9 cellular contexts compared by ENCODE assay signal in genomic region chr14:77140937-77141591, GRCh38. TPM values are rescaled to one million over a fixed set of nuclear protein-coding genes. Genes with fewer than 3 reads are reported as not detected.
A peak's percentile ranks its signal among the peaks of the same experiment; 100 is the strongest.
DNase-seq lines count a peak whose midpoint lies in the region; ATAC-seq, FAIRE-seq and TF ChIP-seq lines count a peak whose summit lies in the region.
"Had no signal": no experiment of that assay in that cellular context is flagged by ENCODE, and none has a peak within 500 bp of the region (broad histone marks: within the 10 kb centered on the region; RNA-seq: fewer than 3 reads in every experiment).

No MANE protein-coding gene starts in this region.

- TF ChIP-seq RAD21 in Ishikawa (IDR thresholded peaks at IDR 0.05; ENCODE audit: low read depth), result no peak

- dilution Hi-C loops in keratinocyte (cut with MboI; ENCODE audit: extremely low pct_ligation_motif_present, low sequenced_read_pairs), result no loop called here

- H2AFZ ChIP-seq in keratinocyte (ENCODE audit: control insufficient read depth, low read length), result no peak overlapping the region

- in situ Hi-C loops in Caki2 (cut with HindIII; ENCODE audit: low pct_unique_long_range_greater_than_20kb, low sequenced_read_pairs), result no loop called here

- DNase-seq in Caki2 (ENCODE audit: low read depth) (peak; percentile 31), astrocyte of the hippocampus (ENCODE audit: low read depth, low spot score) (peak; percentile 77), keratinocyte (ENCODE audit: low read depth, low spot score) (no peak), tibial artery (no peak), OCI-M1 (lab: John Stamatoyannopoulos, UW) (no peak)

- H3K4me1 ChIP-seq in keratinocyte (ENCODE audit: control insufficient read depth, extremely low read depth, insufficient read depth, low read length) (peaks cover 5% of the 10 kb centered on the region), tibial artery (peaks cover 0 to 30% (median 28%) of the 10 kb centered on the region in 4 donors)

- H3K36me3 ChIP-seq in keratinocyte (ENCODE audit: control insufficient read depth in 2 of 2, extremely low read depth in 1 of 2, insufficient read depth in 2 of 2, low read length in 2 of 2), result no peaks in the 10 kb centered on the region
- no peaks in the 10 kb centered on the region for H3K36me3 ChIP-seq in tibial artery

- H3K27ac ChIP-seq in keratinocyte (ENCODE audit: control insufficient read depth, insufficient read depth, low read length) (no peak overlapping the region), tibial artery (no peak overlapping the region)

- TF ChIP-seq EP300 in Ishikawa (IDR thresholded peaks at IDR 0.05; ENCODE audit: borderline replicate concordance), result no peak

- TF ChIP-seq CTCF in keratinocyte (optimal IDR thresholded peaks at IDR 0.05 in 1 of 3, IDR thresholded peaks at IDR 0.05 in 1 of 3, conservative IDR thresholded peaks at IDR 0.05 in 1 of 3; ENCODE audit: extremely low read depth in 1 of 3, insufficient read depth in 2 of 3, low read length in 3 of 3) (peak in 2 of 3 experiments; percentile 13 to 28), tibial artery (IDR thresholded peaks at IDR 0.05) (peak; percentile 12 to 21)

- no peaks in the 10 kb centered on the region for H3K9me3 ChIP-seq in keratinocyte (ENCODE audit: control insufficient read depth, low read depth, low read length)
- no peaks in the 10 kb centered on the region for H3K9me3 ChIP-seq in tibial artery

- no peaks in the 10 kb centered on the region for H3K9me1 ChIP-seq in keratinocyte (ENCODE audit: control insufficient read depth, extremely low read depth, insufficient read depth, low read length)

- no peak overlapping the region for H3K9ac ChIP-seq in keratinocyte (ENCODE audit: control insufficient read depth, extremely low read depth, insufficient read depth, low read length)

- H3K4me3 ChIP-seq in keratinocyte (ENCODE audit: control insufficient read depth in 2 of 3, extremely low read depth in 1 of 3, insufficient read depth in 2 of 3, low read depth in 1 of 3, low read length in 3 of 3) (peak overlapping the region in 1 of 3 experiments; percentile 9), tibial artery (peak overlapping the region; percentile 19 to 44)

- FAIRE-seq in keratinocyte (lab: Jason Lieb, UNC), result no peak

- H4K20me1 ChIP-seq in keratinocyte (ENCODE audit: control insufficient read depth, extremely low read depth, insufficient read depth, low read length), result no peaks in the 10 kb centered on the region

- peak overlapping the region; percentile 22 for H3K4me2 ChIP-seq in keratinocyte (ENCODE audit: control insufficient read depth, extremely low read depth, insufficient read depth, low read depth, low read length)

- ATAC-seq in HG03097 (IDR thresholded peaks at IDR 0.05; ENCODE audit: low FRiP score, unreplicated experiment) (no peak), GM18868 (IDR thresholded peaks at IDR 0.05; ENCODE audit: unreplicated experiment) (no peak)

- H3K79me2 ChIP-seq in keratinocyte (ENCODE audit: control insufficient read depth, insufficient read depth, low read length), result no peaks in the 10 kb centered on the region

- intact Hi-C loops in tibial artery (cut with DNase I; ENCODE audit: low total_unique reads), result no loop called here

- H3K27me3 ChIP-seq in keratinocyte (ENCODE audit: control insufficient read depth, extremely low read depth, insufficient read depth, low read length), result peaks cover 78% of the 10 kb centered on the region
- H3K27me3 ChIP-seq in tibial artery, result peaks cover 0 to 97% of the 10 kb centered on the region in 2 donors

TF ChIP-seq in Ishikawa, 13 proteins besides CTCF, POLR2A, EP300 and RAD21:
- TF ChIP-seq, protein P1, sequence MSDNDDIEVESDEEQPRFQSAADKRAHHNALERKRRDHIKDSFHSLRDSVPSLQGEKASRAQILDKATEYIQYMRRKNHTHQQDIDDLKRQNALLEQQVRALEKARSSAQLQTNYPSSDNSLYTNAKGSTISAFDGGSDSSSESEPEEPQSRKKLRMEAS (IDR thresholded peaks at IDR 0.05), result peak; percentile 19; the same call in 1 of the 2 replicates
- no peak for TF ChIP-seq EGR1 (IDR thresholded peaks at IDR 0.05)
- TF ChIP-seq FOXM1 (IDR thresholded peaks at IDR 0.05; ENCODE audit: borderline replicate concordance, low read depth), result no peak
- TF ChIP-seq ZBTB7A (IDR thresholded peaks at IDR 0.05; ENCODE audit: low read depth), result peak; percentile 79
- no peak for TF ChIP-seq CREB1 (IDR thresholded peaks at IDR 0.05; ENCODE audit: low read depth)
- TF ChIP-seq, protein P2, sequence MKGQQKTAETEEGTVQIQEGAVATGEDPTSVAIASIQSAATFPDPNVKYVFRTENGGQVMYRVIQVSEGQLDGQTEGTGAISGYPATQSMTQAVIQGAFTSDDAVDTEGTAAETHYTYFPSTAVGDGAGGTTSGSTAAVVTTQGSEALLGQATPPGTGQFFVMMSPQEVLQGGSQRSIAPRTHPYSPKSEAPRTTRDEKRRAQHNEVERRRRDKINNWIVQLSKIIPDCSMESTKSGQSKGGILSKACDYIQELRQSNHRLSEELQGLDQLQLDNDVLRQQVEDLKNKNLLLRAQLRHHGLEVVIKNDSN (IDR thresholded peaks at IDR 0.05), result no peak
- TF ChIP-seq TEAD4 (IDR thresholded peaks at IDR 0.05), result no peak
- TF ChIP-seq TAF1 (IDR thresholded peaks at IDR 0.05; ENCODE audit: low read depth), result no peak
- TF ChIP-seq REST (IDR thresholded peaks at IDR 0.05; ENCODE audit: low read depth), result peak; percentile 71
- TF ChIP-seq YY1 (IDR thresholded peaks at IDR 0.05; ENCODE audit: low read depth), result no peak

RNA-seq across cellular contexts. Expression of gene ZDHHC22, which starts 0.5 kb away (rescaled TPM):
- 0.03 TPM in 1 of 2 replicates, not detected in the other for total RNA-seq in Caki2 (2014; rRNA removed; shearing (Covaris generic); ENCODE audit: low replicate concordance)
- polyA plus RNA-seq in keratinocyte, result not detected in 3 replicates
- polyA plus RNA-seq in keratinocyte (2011; ENCODE audit: low read depth), result not detected
- not detected in 2 replicates for polyA plus RNA-seq in keratinocyte (2011; cell fraction: cytosol; rRNA removed)
- not detected in 2 replicates for polyA plus RNA-seq in keratinocyte (2011; cell fraction: nucleus; rRNA removed)
- not detected in 2 replicates for polyA plus RNA-seq in keratinocyte (2012; ENCODE audit: low replicate concordance)
- not detected in 3 replicates for polyA minus RNA-seq in keratinocyte
- not detected for polyA minus RNA-seq in keratinocyte (2011; cell fraction: cytosol; rRNA and poly(A)+ RNA removed)
- polyA minus RNA-seq in keratinocyte (2011; cell fraction: nucleus; rRNA and poly(A)+ RNA removed), result not detected in 2 replicates
- polyA plus RNA-seq: IgD-negative memory B cell had no signal

RNA-seq across cellular contexts. Expression of gene TMEM63C, which starts 40.5 kb away (rescaled TPM):
- total RNA-seq in Caki2 (2014; rRNA removed; shearing (Covaris generic); ENCODE audit: low replicate concordance), result 0.57 TPM in 1 of 2 replicates, not detected in the other
- polyA plus RNA-seq in keratinocyte, result 0.61 to 1.5 TPM (median 0.66 TPM) in 3 replicates
- 13.9 TPM for polyA plus RNA-seq in keratinocyte (2011; ENCODE audit: low read depth)
- 0.38 and 0.95 TPM in 2 replicates for polyA plus RNA-seq in keratinocyte (2011; cell fraction: cytosol; rRNA removed)
- 2.9 and 3.2 TPM in 2 replicates for polyA plus RNA-seq in keratinocyte (2011; cell fraction: nucleus; rRNA removed)
- polyA plus RNA-seq in keratinocyte (2012; ENCODE audit: low replicate concordance), result 1.0 and 3.5 TPM in 2 replicates
- 1.3 to 4.1 TPM (median 1.7 TPM) in 3 replicates for polyA minus RNA-seq in keratinocyte
- 1.3 TPM for polyA minus RNA-seq in keratinocyte (2011; cell fraction: cytosol; rRNA and poly(A)+ RNA removed)
- 5.0 and 5.3 TPM in 2 replicates for polyA minus RNA-seq in keratinocyte (2011; cell fraction: nucleus; rRNA and poly(A)+ RNA removed)

RNA-seq across cellular contexts. Expression of gene CIPC, which starts 43.0 kb away (rescaled TPM):
- total RNA-seq in Caki2 (2014; rRNA removed; shearing (Covaris generic); ENCODE audit: low replicate concordance), result 7.8 and 18.3 TPM in 2 replicates
- 10.3 to 15.1 TPM (median 13.2 TPM) in 3 replicates for polyA plus RNA-seq in keratinocyte
- 6.4 TPM for polyA plus RNA-seq in keratinocyte (2011; ENCODE audit: low read depth)
- polyA plus RNA-seq in keratinocyte (2011; cell fraction: cytosol; rRNA removed), result 9.1 and 12.9 TPM in 2 replicates
- 14.4 and 15.2 TPM in 2 replicates for polyA plus RNA-seq in keratinocyte (2011; cell fraction: nucleus; rRNA removed)
- 7.1 and 7.2 TPM in 2 replicates for polyA plus RNA-seq in keratinocyte (2012; ENCODE audit: low replicate concordance)
- 7.9 to 20.8 TPM (median 18.4 TPM) in 3 replicates for polyA minus RNA-seq in keratinocyte
- 13.0 TPM for polyA minus RNA-seq in keratinocyte (2011; cell fraction: cytosol; rRNA and poly(A)+ RNA removed)
- polyA minus RNA-seq in keratinocyte (2011; cell fraction: nucleus; rRNA and poly(A)+ RNA removed), result 10.0 and 13.1 TPM in 2 replicates

Comparison
In these comparisons a context has a peak if more than half of its experiments do, and no peak if none do; other contexts are left out.
1. DNase-seq: peak in Caki2 (single experiment) and astrocyte of the hippocampus (single experiment); none in keratinocyte (single experiment), tibial artery (0 of 2) and OCI-M1 (single experiment).